In genomic region chr12:59844775-59845174, GRCh38 we compare ENCODE assay signal across 27 cellular contexts.
"Had no signal": no experiment of that assay in that cellular context is flagged by ENCODE, and none has a peak within 500 bp of the region (broad histone marks: within the 10 kb centered on the region; RNA-seq: fewer than 3 reads in every experiment).

No MANE protein-coding gene starts in this region.

- DNase-seq: colonic mucosa; cortex of kidney; dorsolateral prefrontal cortex; effector CD4-positive, alpha-beta T cell; effector memory CD4-positive, alpha-beta T cell; erythroblast; esophagus squamous epithelium; foreskin fibroblast; foreskin melanocyte; gastrocnemius medialis; glutamatergic neuron; head of caudate nucleus; heart right ventricle; hippocampal formation; left cardiac atrium; left lung; left ventricle myocardium superior; lower lobe of right lung; mesenchymal stem cell; mucosa of descending colon; naive B cell; naive thymus-derived CD8-positive, alpha-beta T cell had no signal

- H3K9me3 Mint-ChIP-seq: dendritic cell treated with granulocyte-macrophage colony-stimulating factor and Interleukin-4, amounts not matched to agents 40 ng/mL and 50 ng/mL, for 4 days; mesothelial cell of epicardium; naive B cell had no signal

- ATAC-seq: esophagus mucosa; gastrocnemius medialis; heart right ventricle; left cardiac atrium; left lung; left ventricle myocardium superior; lower lobe of right lung; mucosa of descending colon; naive thymus-derived CD8-positive, alpha-beta T cell had no signal

- H3K4me3 Mint-ChIP-seq: dendritic cell treated with granulocyte-macrophage colony-stimulating factor and Interleukin-4, amounts not matched to agents 40 ng/mL and 50 ng/mL, for 4 days; mesothelial cell of epicardium; naive B cell; naive thymus-derived CD8-positive, alpha-beta T cell had no signal

- FAIRE-seq: keratinocyte had no signal

- H3K27ac Mint-ChIP-seq: dendritic cell treated with granulocyte-macrophage colony-stimulating factor and Interleukin-4, amounts not matched to agents 40 ng/mL and 50 ng/mL, for 4 days; mesothelial cell of epicardium; naive B cell; naive thymus-derived CD8-positive, alpha-beta T cell had no signal

- H3K4me1 Mint-ChIP-seq: naive B cell; naive thymus-derived CD8-positive, alpha-beta T cell had no signal

- H3K4me3 ChIP-seq: colonic mucosa, dorsolateral prefrontal cortex, esophagus squamous epithelium, gastrocnemius medialis, heart right ventricle, left lung, lower lobe of right lung, mucosa of descending colon had no signal

- H3K27ac ChIP-seq: colonic mucosa, dorsolateral prefrontal cortex, epithelial cell of prostate, esophagus squamous epithelium, gastrocnemius medialis, heart right ventricle, left lung, lower lobe of right lung had no signal

- H3K36me3 Mint-ChIP-seq: mesothelial cell of epicardium; naive B cell; naive thymus-derived CD8-positive, alpha-beta T cell had no signal

- H3K9me3 ChIP-seq: colonic mucosa, esophagus squamous epithelium, gastrocnemius medialis, heart right ventricle, left lung, lower lobe of right lung, mucosa of descending colon had no signal

- H3K4me1 ChIP-seq: colonic mucosa, gastrocnemius medialis, heart right ventricle, left lung, lower lobe of right lung had no signal

- H3K27me3 ChIP-seq: colonic mucosa, dorsolateral prefrontal cortex, esophagus squamous epithelium, gastrocnemius medialis, heart right ventricle, left lung had no signal

- H3K36me3 ChIP-seq: colonic mucosa, esophagus squamous epithelium, gastrocnemius medialis, heart right ventricle, left lung, lower lobe of right lung had no signal

- H3K27me3 Mint-ChIP-seq: dendritic cell treated with granulocyte-macrophage colony-stimulating factor and Interleukin-4, amounts not matched to agents 40 ng/mL and 50 ng/mL, for 4 days had no signal
